8 cellular contexts compared by ENCODE assay signal in the genomic region with DNA sequence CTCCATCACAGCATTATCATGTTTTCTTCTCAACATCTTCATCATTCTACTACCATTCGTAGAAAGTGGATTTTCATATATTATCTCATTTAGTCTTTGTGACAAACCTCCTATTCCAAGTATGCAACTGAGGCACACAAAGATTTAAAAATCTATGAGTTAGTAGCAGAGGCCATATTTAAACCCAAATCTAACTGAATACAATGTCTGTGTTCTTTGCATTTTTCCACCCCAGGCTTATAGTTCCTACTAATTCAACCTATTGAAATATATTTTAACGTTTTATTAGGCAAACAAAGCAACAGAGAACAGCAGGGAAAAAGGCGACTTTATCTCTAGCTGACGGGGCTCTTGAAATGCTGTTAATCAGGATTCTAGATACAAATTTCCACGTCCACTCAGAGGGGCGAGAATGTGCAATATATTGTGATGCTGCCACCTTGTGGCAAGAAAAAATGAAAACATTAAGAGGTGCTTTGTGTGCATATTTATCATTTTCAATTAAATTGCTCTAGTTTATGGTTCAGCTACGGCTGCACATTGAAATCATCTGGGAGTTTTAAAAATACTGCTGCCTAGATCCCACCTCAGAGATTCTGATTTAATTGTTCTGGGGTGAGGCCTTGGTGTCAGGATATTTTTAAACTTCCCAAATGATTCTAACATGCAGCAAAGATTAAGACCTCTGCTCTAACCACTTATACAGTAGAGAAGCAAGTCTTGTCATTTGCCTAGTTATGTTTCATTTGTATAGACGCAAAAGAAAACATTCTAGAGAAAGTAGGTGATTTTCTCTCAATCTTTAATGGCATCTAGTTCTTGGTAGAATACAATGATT.
DNase-seq lines count a peak whose midpoint lies in the region; ATAC-seq and TF ChIP-seq lines count a peak whose summit lies in the region.

No MANE protein-coding gene starts in this region.

- H3K4me3 ChIP-seq in ACC112 (ENCODE audit: low read depth, low read length) = 0 out of 2 replicates have a peak overlapping the region, but pooled peaks have one; percentile 8
- H3K4me3 ChIP-seq in brain microvascular endothelial cell (ENCODE audit: low read depth, low read length) = no peak overlapping the region
- H3K4me3 ChIP-seq in left lung = no peak overlapping the region
- no peak overlapping the region for H3K4me3 ChIP-seq in aorta (ENCODE audit: low read length in 2 of 2)

- H3K9me3 ChIP-seq in left lung (no peaks in the 10 kb centered on the region), aorta (ENCODE audit: control insufficient read depth, low read length) (no peaks in the 10 kb centered on the region)

- DNase-seq in NCI-H748 (lab: John Stamatoyannopoulos, UW; ENCODE audit: unreplicated experiment) (peak; percentile 50), brain microvascular endothelial cell (peak; percentile 64), left lung (no peak), aorta (no peak)
- DNase-seq in stimulated activated CD4-positive, alpha-beta T cell treated with anti-CD3 and anti-CD28 coated beads, Interleukin-4, amount 100 ng/mL, for 1 hour = no peak

- ATAC-seq in HG03103 (IDR thresholded peaks at IDR 0.05; ENCODE audit: low read depth, unreplicated experiment) (peak; percentile 74), left lung (peak; percentile 91), aorta (ENCODE audit: low FRiP score) (peak; percentile 68)

- H3K4me1 ChIP-seq in ACC112 (ENCODE audit: control insufficient read depth, insufficient read depth, low read length, unreplicated experiment) = peaks cover 7% of the 10 kb centered on the region
- H3K4me1 ChIP-seq in left lung = no peaks in the 10 kb centered on the region
- H3K4me1 ChIP-seq in aorta (ENCODE audit: control insufficient read depth in 1 of 2, insufficient read depth in 2 of 2, low read length in 2 of 2) = no peaks in the 10 kb centered on the region

- H3K27me3 ChIP-seq in ACC112 (ENCODE audit: insufficient read depth, low read length) = no peaks in the 10 kb centered on the region
- no peaks in the 10 kb centered on the region for H3K27me3 ChIP-seq in brain microvascular endothelial cell (replicated peaks)
- no peaks in the 10 kb centered on the region for H3K27me3 ChIP-seq in left lung
- H3K27me3 ChIP-seq in aorta (ENCODE audit: control insufficient read depth in 1 of 2, insufficient read depth in 2 of 2, low read length in 1 of 2) = no peaks in the 10 kb centered on the region

- WGBS in aorta, 2 donors = 15 to 17% methylated on average over 8 of the region's 8 CpGs

- no peaks in the 10 kb centered on the region for H3K79me2 ChIP-seq in ACC112 (ENCODE audit: control insufficient read depth, insufficient read depth, low read length, unreplicated experiment)

- peak; percentile 48 for TF ChIP-seq CTCF in GM12872 (IDR thresholded peaks at IDR 0.05; ENCODE audit: insufficient read depth, low read depth, low read length)
- peak; percentile 63 for TF ChIP-seq CTCF in brain microvascular endothelial cell (IDR thresholded peaks at IDR 0.05; ENCODE audit: low read depth, low read length, missing control alignments)
- TF ChIP-seq CTCF in left lung (IDR thresholded peaks at IDR 0.05) = peak; percentile 38 to 45

- in situ Hi-C loops in brain microvascular endothelial cell (cut with HindIII; ENCODE audit: low pct_ligation_motif_present, low sequenced_read_pairs) = no loop called here

- no peak overlapping the region for H3K27ac ChIP-seq in ACC112 (ENCODE audit: low read depth, low read length)
- no peak overlapping the region for H3K27ac ChIP-seq in brain microvascular endothelial cell
- no peak overlapping the region for H3K27ac ChIP-seq in left lung
- H3K27ac ChIP-seq in aorta (ENCODE audit: low read depth in 1 of 2, low read length in 2 of 2) = no peak overlapping the region

- H3K36me3 ChIP-seq in ACC112 (ENCODE audit: insufficient read depth, low read length) (no peaks in the 10 kb centered on the region), brain microvascular endothelial cell (replicated peaks) (no peaks in the 10 kb centered on the region), left lung (no peaks in the 10 kb centered on the region), aorta (ENCODE audit: control insufficient read depth in 1 of 2, insufficient read depth in 2 of 2, low read length in 1 of 2) (no peaks in the 10 kb centered on the region)

- intact Hi-C loops in left lung (cut with DNase I) = no loop called here
- intact Hi-C loops in aorta (cut with DNase I) = loop anchor here in 1 of 2 donors (2.0 to 5.0 kb wide), 2 partner anchors 247 to 897 kb away; no protein-coding TSS in a partner anchor

- H2AFZ ChIP-seq in ACC112 (ENCODE audit: low read length, unreplicated experiment) = peak overlapping the region; percentile 65

Comparison
In these comparisons a context has a peak if more than half of its experiments do, and no peak if none do; other contexts are left out.
1. DNase-seq: peak in NCI-H748 (single experiment) and brain microvascular endothelial cell (single experiment); none in left lung (0 of 2), aorta (0 of 2) and stimulated activated CD4-positive, alpha-beta T cell treated with anti-CD3 and anti-CD28 coated beads, Interleukin-4, amount 100 ng/mL, for 1 hour (single experiment).
2. Peak in every context shown above with its lines, with median percentiles within 50 percentile points of each other: CTCF ChIP-seq and ATAC-seq.